ENCODE assay signal across 1 cellular context in genomic region chr12:121765573-121765972, GRCh38.
TF ChIP-seq lines count a peak whose summit lies in the region.

No MANE protein-coding gene starts in this region.

TF ChIP-seq in HCT116, 20 proteins besides CTCF, POLR2A, EP300 and RAD21 (continued from another document):
- TF ChIP-seq MAX (IDR thresholded peaks at IDR 0.05) (no peak), POLR2AphosphoS5 (IDR thresholded peaks at IDR 0.05; ENCODE audit: low read depth, low read length) (no peak), ZFX (IDR thresholded peaks at IDR 0.05) (no peak), FOSL1 (IDR thresholded peaks at IDR 0.05; ENCODE audit: low read depth) (peak; percentile 96), EZH2 (IDR thresholded peaks at IDR 0.05) (no peak), ELF1 (IDR thresholded peaks at IDR 0.05; ENCODE audit: borderline replicate concordance, low read depth) (no peak), ZBTB33 (IDR thresholded peaks at IDR 0.05; ENCODE audit: extremely low read depth, insufficient replicate concordance, low read length) (no peak), EZH2phosphoT487 (IDR thresholded peaks at IDR 0.05; ENCODE audit: borderline replicate concordance) (no peak), SP1 (IDR thresholded peaks at IDR 0.05; ENCODE audit: low read depth) (peak; percentile 51; the same call in 1 of the 2 replicates)
TF ChIP-seq in HCT116: peak in this region for 4.
